In the genomic region with DNA sequence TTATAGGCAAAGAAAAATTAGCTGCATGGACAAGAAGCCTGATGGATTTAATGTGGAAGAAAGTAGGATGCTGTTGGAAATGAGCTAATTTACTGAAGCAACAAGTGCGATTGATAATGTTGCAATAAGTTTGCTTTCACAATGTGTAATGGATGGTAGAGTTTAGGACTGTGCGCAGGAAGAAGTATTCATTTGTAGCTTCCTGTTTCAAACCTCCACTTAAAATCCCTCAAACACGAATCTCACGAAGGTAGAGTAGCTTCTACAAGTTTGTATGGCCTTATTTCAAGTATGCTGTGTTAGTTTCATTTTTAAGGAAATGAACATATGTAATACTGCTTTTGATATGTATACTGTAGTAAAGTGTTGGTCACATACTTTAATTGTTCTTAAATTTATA, we compare ENCODE assay signal across 15 cellular contexts. TPM values are rescaled to one million over a fixed set of nuclear protein-coding genes. Genes with fewer than 3 reads are reported as not detected.
DNase-seq lines count a peak whose midpoint lies in the region; ATAC-seq and TF ChIP-seq lines count a peak whose summit lies in the region.
"Had no signal": no experiment of that assay in that cellular context is flagged by ENCODE, and none has a peak within 500 bp of the region (broad histone marks: within the 10 kb centered on the region; RNA-seq: fewer than 3 reads in every experiment).

No MANE protein-coding gene starts in this region.

- H3K9me2 ChIP-seq in Karpas-422 (replicated peaks; ENCODE audit: insufficient read depth, low read length): no peaks in the 10 kb centered on the region

- H3K4me3 ChIP-seq in NB4 (ENCODE audit: low read depth, low read length) (no peak overlapping the region), Karpas-422 (ENCODE audit: low read length) (no peak overlapping the region), vagina (no peak overlapping the region)
- H3K4me3 ChIP-seq: left lung, right atrium auricular region had no signal

- H3K36me3 Mint-ChIP-seq in activated CD8-positive, alpha-beta T cell treated with anti-CD3 and anti-CD28 coated beads for 36 hours (ENCODE audit: low read depth): no peaks in the 10 kb centered on the region

- H3K9me3 Mint-ChIP-seq in activated CD8-positive, alpha-beta T cell treated with anti-CD3 and anti-CD28 coated beads for 36 hours: no peaks in the 10 kb centered on the region
- H3K9me3 Mint-ChIP-seq: nephron had no signal

- ATAC-seq in GM18505 (IDR thresholded peaks at IDR 0.05; ENCODE audit: unreplicated experiment) (peak; percentile 76), GM19468 (IDR thresholded peaks at IDR 0.05; ENCODE audit: extremely low read depth, unreplicated experiment) (peak; percentile 32), HG03039 (IDR thresholded peaks at IDR 0.05; ENCODE audit: unreplicated experiment) (peak; percentile 53)
- ATAC-seq in activated CD8-positive, alpha-beta T cell treated with anti-CD3 and anti-CD28 coated beads for 36 hours: no peak
- ATAC-seq: left lung had no signal

- H4K20me1 ChIP-seq in Karpas-422 (ENCODE audit: insufficient read depth, low read depth, low read length): no peaks in the 10 kb centered on the region

- no peak for TF ChIP-seq CTCF in NB4 (IDR thresholded peaks at IDR 0.05; ENCODE audit: low read depth, low read length)
- no peak for TF ChIP-seq CTCF in vagina (IDR thresholded peaks at IDR 0.05)
- no peak for TF ChIP-seq CTCF in activated CD8-positive, alpha-beta T cell treated with anti-CD3 and anti-CD28 coated beads for 36 hours (IDR thresholded peaks at IDR 0.05)

- H3K27ac Mint-ChIP-seq in activated CD8-positive, alpha-beta T cell treated with anti-CD3 and anti-CD28 coated beads for 36 hours: no peak overlapping the region
- H3K27ac Mint-ChIP-seq: nephron had no signal

- no peak overlapping the region for H2AFZ ChIP-seq in Karpas-422 (ENCODE audit: low read length)

- TF ChIP-seq POLR2A in GM18505 (IDR thresholded peaks at IDR 0.05; ENCODE audit: borderline replicate concordance, extremely low read depth, insufficient read depth, insufficient read length): no peak
- TF ChIP-seq POLR2A in NB4 (IDR thresholded peaks at IDR 0.05; ENCODE audit: extremely low read depth, insufficient read length): no peak
- no peak for TF ChIP-seq POLR2A in vagina (IDR thresholded peaks at IDR 0.05)

- H3K27me3 ChIP-seq in Karpas-422 (ENCODE audit: low read length): no peaks in the 10 kb centered on the region
- no peaks in the 10 kb centered on the region for H3K27me3 ChIP-seq in vagina
- H3K27me3 ChIP-seq: left lung, right atrium auricular region had no signal

- H3K4me2 ChIP-seq in Karpas-422 (ENCODE audit: low read depth, low read length, poor library complexity, severe bottlenecking): no peak overlapping the region

- POLR2A ChIA-PET in activated CD8-positive, alpha-beta T cell treated with anti-CD3 and anti-CD28 coated beads for 36 hours (lab: Charles Lee): no interaction called here

- no peak overlapping the region for H3K4me3 Mint-ChIP-seq in activated CD8-positive, alpha-beta T cell treated with anti-CD3 and anti-CD28 coated beads for 36 hours
- H3K4me3 Mint-ChIP-seq: nephron had no signal

- no peaks in the 10 kb centered on the region for H3K27me3 Mint-ChIP-seq in activated CD8-positive, alpha-beta T cell treated with anti-CD3 and anti-CD28 coated beads for 36 hours

- CTCF ChIA-PET in activated CD8-positive, alpha-beta T cell treated with anti-CD3 and anti-CD28 coated beads for 36 hours (lab: Charles Lee): interaction anchor here (1.3 kb wide), 1 partner anchor 8 kb away, joined by 3 read pairs; no protein-coding TSS in a partner anchor

- H3K9ac ChIP-seq in Karpas-422 (ENCODE audit: low read length): no peak overlapping the region

- intact Hi-C loops in vagina (cut with DNase I): no loop called here
- intact Hi-C loops in activated CD8-positive, alpha-beta T cell treated with anti-CD3 and anti-CD28 coated beads for 36 hours (cut with micrococcal nuclease): no loop called here

- H3K36me3 ChIP-seq in Karpas-422 (ENCODE audit: insufficient read depth, low read length) (no peaks in the 10 kb centered on the region), vagina (no peaks in the 10 kb centered on the region)
- H3K36me3 ChIP-seq: left lung, right atrium auricular region had no signal

- no peak overlapping the region for H3K27ac ChIP-seq in Karpas-422 (ENCODE audit: low read length)
- H3K27ac ChIP-seq in substantia nigra (ENCODE audit: low read depth, low read length, poor library complexity, severe bottlenecking): no peak overlapping the region
- no peak overlapping the region for H3K27ac ChIP-seq in vagina
- H3K27ac ChIP-seq: left lung, right atrium auricular region had no signal

- H3K79me2 ChIP-seq in Karpas-422 (ENCODE audit: low read length): no peaks in the 10 kb centered on the region

- H3K9me3 ChIP-seq in Karpas-422 (ENCODE audit: low read length): peaks cover 14% of the 10 kb centered on the region
- H3K9me3 ChIP-seq in vagina: no peaks in the 10 kb centered on the region
- H3K9me3 ChIP-seq: left lung, right atrium auricular region had no signal

- DNase-seq in NB4 (ENCODE audit: low read depth) (peak; percentile 32), Karpas-422 (no peak), substantia nigra (lab: John Stamatoyannopoulos, UW) (no peak), vagina (ENCODE audit: extremely low spot score in 2 of 2) (no peak)
- DNase-seq in activated CD8-positive, alpha-beta T cell treated with anti-CD3 and anti-CD28 coated beads for 36 hours: no peak
- DNase-seq: activated CD8-positive, alpha-beta memory T cell treated with anti-CD3 and anti-CD28 coated beads, Interleukin-2, amount 50 U/mL, for 4 hours; DMS79; hippocampal formation; left lung had no signal

- H3K4me1 Mint-ChIP-seq in activated CD8-positive, alpha-beta T cell treated with anti-CD3 and anti-CD28 coated beads for 36 hours (ENCODE audit: low read depth): no peaks in the 10 kb centered on the region
- H3K4me1 Mint-ChIP-seq: nephron had no signal

- H3K4me1 ChIP-seq in Karpas-422 (ENCODE audit: low read length) (no peaks in the 10 kb centered on the region), vagina (no peaks in the 10 kb centered on the region)
- H3K4me1 ChIP-seq: left lung, right atrium auricular region had no signal

RNA-seq across cellular contexts. Expression of a gene that starts 42.3 kb away (rescaled TPM):
- 0.11 and 0.19 TPM in 2 replicates for total RNA-seq in Karpas-422 (2014; rRNA removed; shearing (Covaris generic); ENCODE audit: low replicate concordance)
- total RNA-seq in vagina: 2.0 TPM
- total RNA-seq in activated CD8-positive, alpha-beta T cell treated with anti-CD3 and anti-CD28 coated beads for 36 hours: not detected
- total RNA-seq: chondrocyte had no signal
